Comparison of ENCODE assay signal across 29 cellular contexts in the genomic region with DNA sequence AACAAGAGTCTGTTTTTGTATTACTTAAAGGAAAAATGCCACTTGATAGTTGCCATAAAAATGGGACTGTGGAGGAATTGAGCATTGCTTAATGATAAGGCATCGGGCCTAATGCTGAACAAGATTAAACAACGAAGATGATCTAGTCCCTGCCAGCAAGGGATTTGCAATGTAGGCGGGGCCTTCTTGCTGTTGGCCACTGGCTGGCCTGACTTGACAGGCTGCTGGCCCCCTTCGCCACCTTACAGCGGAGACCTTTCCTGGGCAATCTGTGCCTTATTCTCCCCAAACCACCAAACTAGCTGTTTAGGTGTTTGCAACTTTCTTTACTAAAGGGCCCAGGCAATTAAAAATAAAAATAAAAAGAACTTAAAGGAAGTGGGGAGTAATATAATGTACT.
"Had no signal": no experiment of that assay in that cellular context is flagged by ENCODE, and none has a peak within 500 bp of the region (broad histone marks: within the 10 kb centered on the region; RNA-seq: fewer than 3 reads in every experiment).

No MANE protein-coding gene starts in this region.

- H3K4me1 Mint-ChIP-seq: activated CD4-positive, alpha-beta memory T cell treated with anti-CD3 and anti-CD28 coated beads, Interleukin-2, amount 10 ng/mL, durations not matched to agents 7 days and 5 days; activated CD4-positive, alpha-beta T cell treated with anti-CD3 and anti-CD28 coated beads, Interleukin-2, amount 10 ng/mL, durations not matched to agents 7 days and 5 days; activated naive CD4-positive, alpha-beta T cell treated with anti-CD3 and anti-CD28 coated beads, Interleukin-2, amount 10 ng/mL, durations not matched to agents 7 days and 5 days; activated naive CD8-positive, alpha-beta T cell treated with anti-CD3 and anti-CD28 coated beads, Interleukin-2, amount 10 ng/mL, durations not matched to agents 7 days and 5 days; brain; central memory CD8-positive, alpha-beta T cell; endodermal cell had no signal

- H3K36me3 ChIP-seq: ascending aorta, breast epithelium, cardiac muscle cell, gastrocnemius medialis had no signal

- ATAC-seq: activated naive CD4-positive, alpha-beta T cell treated with anti-CD3 and anti-CD28 coated beads, Interleukin-2, amount 50 U/mL, for 72 hours; activated T-cell treated with anti-CD3 and anti-CD28 coated beads, Interleukin-2, amount 50 U/mL, for 72 hours; esophagus mucosa; foreskin keratinocyte; gastrocnemius medialis had no signal

- H3K4me3 ChIP-seq: ascending aorta, breast epithelium, cardiac muscle cell, coronary artery, dorsolateral prefrontal cortex, gastrocnemius medialis had no signal

- DNase-seq: activated CD4-positive, alpha-beta memory T cell treated with anti-CD3 and anti-CD28 coated beads, Interleukin-2, amount 10 ng/mL, durations not matched to agents 7 days and 5 days; activated CD4-positive, alpha-beta T cell treated with anti-CD3 and anti-CD28 coated beads for 1 hour; activated CD4-positive, alpha-beta T cell treated with anti-CD3 and anti-CD28 coated beads for 4 hours; activated CD4-positive, alpha-beta T cell treated with anti-CD3 and anti-CD28 coated beads, Interleukin-2, amount 10 ng/mL, durations not matched to agents 7 days and 5 days; activated CD4-positive, alpha-beta T cell treated with anti-CD3 and anti-CD28 coated beads, Interleukin-2, amount 50 U/mL, for 4 hours; activated CD8-positive, alpha-beta memory T cell treated with anti-CD3 and anti-CD28 coated beads, Interleukin-2, amount 50 U/mL, for 48 hours; activated gamma-delta T cell; activated naive CD4-positive, alpha-beta T cell; activated naive CD4-positive, alpha-beta T cell treated with anti-CD3 and anti-CD28 coated beads, Interleukin-2, amount 10 ng/mL, durations not matched to agents 7 days and 5 days; activated naive CD8-positive, alpha-beta T cell treated with anti-CD3 and anti-CD28 coated beads, Interleukin-2, amount 10 ng/mL, durations not matched to agents 7 days and 5 days; activated T-cell treated with anti-CD3 and anti-CD28 coated beads for 4 hours; activated T-cell treated with anti-CD3 and anti-CD28 coated beads, Interleukin-2, amount 50 U/mL, for 24 hours; activated T-cell treated with anti-CD3 and anti-CD28 coated beads, Interleukin-2, amount 50 U/mL, for 72 hours; dorsolateral prefrontal cortex; effector memory CD4-positive, alpha-beta T cell; endodermal cell; foreskin keratinocyte; gastrocnemius medialis; glutamatergic neuron; T-helper 2 cell had no signal

- H3K27me3 ChIP-seq: ascending aorta, breast epithelium, cardiac muscle cell, dorsolateral prefrontal cortex, foreskin keratinocyte, gastrocnemius medialis had no signal

- H3K9me3 Mint-ChIP-seq: activated CD4-positive, alpha-beta memory T cell treated with anti-CD3 and anti-CD28 coated beads, Interleukin-2, amount 10 ng/mL, durations not matched to agents 7 days and 5 days; activated CD4-positive, alpha-beta T cell treated with anti-CD3 and anti-CD28 coated beads, Interleukin-2, amount 10 ng/mL, durations not matched to agents 7 days and 5 days; activated naive CD4-positive, alpha-beta T cell treated with anti-CD3 and anti-CD28 coated beads, Interleukin-2, amount 10 ng/mL, durations not matched to agents 7 days and 5 days; activated naive CD4-positive, alpha-beta T cell treated with anti-CD3 and anti-CD28 coated beads, Interleukin-2, amount 50 U/mL, for 72 hours; activated naive CD8-positive, alpha-beta T cell treated with anti-CD3 and anti-CD28 coated beads, Interleukin-2, amount 10 ng/mL, durations not matched to agents 7 days and 5 days; activated T-cell treated with anti-CD3 and anti-CD28 coated beads, Interleukin-2, amount 50 U/mL, for 24 hours; activated T-cell treated with anti-CD3 and anti-CD28 coated beads, Interleukin-2, amount 50 U/mL, for 72 hours; brain; central memory CD8-positive, alpha-beta T cell; dendritic cell treated with granulocyte-macrophage colony-stimulating factor and Interleukin-4, amounts not matched to agents 40 ng/mL and 50 ng/mL, for 4 days; endodermal cell had no signal

- H3K27ac ChIP-seq: ascending aorta, breast epithelium, cardiac muscle cell, coronary artery, dorsolateral prefrontal cortex, foreskin keratinocyte, gastrocnemius medialis had no signal

- H3K36me3 Mint-ChIP-seq: activated naive CD4-positive, alpha-beta T cell treated with anti-CD3 and anti-CD28 coated beads, Interleukin-2, amount 10 ng/mL, durations not matched to agents 7 days and 5 days; activated naive CD4-positive, alpha-beta T cell treated with anti-CD3 and anti-CD28 coated beads, Interleukin-2, amount 50 U/mL, for 72 hours; activated naive CD8-positive, alpha-beta T cell treated with anti-CD3 and anti-CD28 coated beads, Interleukin-2, amount 10 ng/mL, durations not matched to agents 7 days and 5 days; brain had no signal

- H3K9me3 ChIP-seq: ascending aorta, breast epithelium, gastrocnemius medialis had no signal

- H3K4me1 ChIP-seq: ascending aorta, breast epithelium, foreskin keratinocyte, gastrocnemius medialis had no signal

- H3K27me3 Mint-ChIP-seq: activated CD4-positive, alpha-beta memory T cell treated with anti-CD3 and anti-CD28 coated beads, Interleukin-2, amount 10 ng/mL, durations not matched to agents 7 days and 5 days; activated CD4-positive, alpha-beta T cell treated with anti-CD3 and anti-CD28 coated beads, Interleukin-2, amount 10 ng/mL, durations not matched to agents 7 days and 5 days; activated naive CD4-positive, alpha-beta T cell treated with anti-CD3 and anti-CD28 coated beads, Interleukin-2, amount 10 ng/mL, durations not matched to agents 7 days and 5 days; activated naive CD8-positive, alpha-beta T cell treated with anti-CD3 and anti-CD28 coated beads, Interleukin-2, amount 10 ng/mL, durations not matched to agents 7 days and 5 days; activated T-cell treated with anti-CD3 and anti-CD28 coated beads, Interleukin-2, amount 50 U/mL, for 24 hours; brain; dendritic cell treated with granulocyte-macrophage colony-stimulating factor and Interleukin-4, amounts not matched to agents 40 ng/mL and 50 ng/mL, for 4 days had no signal

- H3K27ac Mint-ChIP-seq: activated CD4-positive, alpha-beta memory T cell treated with anti-CD3 and anti-CD28 coated beads, Interleukin-2, amount 10 ng/mL, durations not matched to agents 7 days and 5 days; activated CD4-positive, alpha-beta T cell treated with anti-CD3 and anti-CD28 coated beads, Interleukin-2, amount 10 ng/mL, durations not matched to agents 7 days and 5 days; activated naive CD4-positive, alpha-beta T cell treated with anti-CD3 and anti-CD28 coated beads, Interleukin-2, amount 10 ng/mL, durations not matched to agents 7 days and 5 days; activated naive CD4-positive, alpha-beta T cell treated with anti-CD3 and anti-CD28 coated beads, Interleukin-2, amount 50 U/mL, for 72 hours; activated naive CD8-positive, alpha-beta T cell treated with anti-CD3 and anti-CD28 coated beads, Interleukin-2, amount 10 ng/mL, durations not matched to agents 7 days and 5 days; activated T-cell treated with anti-CD3 and anti-CD28 coated beads, Interleukin-2, amount 50 U/mL, for 24 hours; activated T-cell treated with anti-CD3 and anti-CD28 coated beads, Interleukin-2, amount 50 U/mL, for 72 hours; brain; dendritic cell treated with granulocyte-macrophage colony-stimulating factor and Interleukin-4, amounts not matched to agents 40 ng/mL and 50 ng/mL, for 4 days; endodermal cell had no signal

- H3K4me3 Mint-ChIP-seq: activated CD4-positive, alpha-beta memory T cell treated with anti-CD3 and anti-CD28 coated beads, Interleukin-2, amount 10 ng/mL, durations not matched to agents 7 days and 5 days; activated CD4-positive, alpha-beta T cell treated with anti-CD3 and anti-CD28 coated beads, Interleukin-2, amount 10 ng/mL, durations not matched to agents 7 days and 5 days; activated naive CD4-positive, alpha-beta T cell treated with anti-CD3 and anti-CD28 coated beads, Interleukin-2, amount 10 ng/mL, durations not matched to agents 7 days and 5 days; activated naive CD8-positive, alpha-beta T cell treated with anti-CD3 and anti-CD28 coated beads, Interleukin-2, amount 10 ng/mL, durations not matched to agents 7 days and 5 days; activated T-cell treated with anti-CD3 and anti-CD28 coated beads, Interleukin-2, amount 50 U/mL, for 24 hours; activated T-cell treated with anti-CD3 and anti-CD28 coated beads, Interleukin-2, amount 50 U/mL, for 72 hours; brain; central memory CD8-positive, alpha-beta T cell; dendritic cell treated with granulocyte-macrophage colony-stimulating factor and Interleukin-4, amounts not matched to agents 40 ng/mL and 50 ng/mL, for 4 days; endodermal cell had no signal
